ENCODE assay signal across 22 cellular contexts in the genomic region with DNA sequence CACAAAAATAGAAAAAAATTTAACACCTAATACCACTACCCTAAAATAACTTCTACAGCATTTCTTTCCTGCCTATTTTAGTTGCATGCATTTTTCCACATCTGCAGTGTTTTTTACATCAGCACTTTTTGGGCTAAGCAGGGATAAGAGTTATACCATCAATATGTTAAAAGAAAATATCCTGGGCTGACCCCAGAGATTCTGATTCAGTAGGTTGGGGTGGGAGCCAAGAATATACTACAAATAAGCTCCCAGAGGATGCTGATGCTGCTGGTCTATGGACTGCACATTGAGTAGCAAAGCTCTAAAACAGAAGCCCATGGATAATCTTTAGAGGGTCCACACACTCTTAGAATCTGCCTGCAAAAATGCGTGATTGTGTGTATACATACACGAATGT. TPM values are rescaled to one million over a fixed set of nuclear protein-coding genes. Genes with fewer than 3 reads are reported as not detected.
DNase-seq lines count a peak whose midpoint lies in the region; ATAC-seq and TF ChIP-seq lines count a peak whose summit lies in the region.
"Had no signal": no experiment of that assay in that cellular context is flagged by ENCODE, and none has a peak within 500 bp of the region (broad histone marks: within the 10 kb centered on the region; RNA-seq: fewer than 3 reads in every experiment).

No MANE protein-coding gene starts in this region.

- H3K27ac Mint-ChIP-seq in activated CD4-positive, alpha-beta T cell treated with anti-CD3 and anti-CD28 coated beads, Interleukin-2, amount 10 ng/mL, durations not matched to agents 24 days and 14 days, result peak overlapping the region; percentile 78
- peak overlapping the region; percentile 76 to 79 for H3K27ac Mint-ChIP-seq in T-cell
- peak overlapping the region; percentile 26 for H3K27ac Mint-ChIP-seq in stimulated activated memory B cell treated with anti-CD40 and anti-IgM and Interleukin-4, amounts not matched to agents 10 μg/mL and 1 μg/mL and 100 μg/mL, for 72 hours
- H3K27ac Mint-ChIP-seq: nephron progenitor cell had no signal

- CTCF ChIA-PET in T-cell (lab: Charles Lee), result interaction anchor here in 1 of 2 donors (0.6 to 1.2 kb wide), 2 partner anchors 13 to 89 kb away, joined by 3 read pairs; no protein-coding TSS in a partner anchor

- 91 to 95% methylated on average over 2 of the region's 2 CpGs for WGBS in aorta, 2 donors

- peaks cover 3 to 17% of the 10 kb centered on the region in 2 donors for H3K36me3 ChIP-seq in aorta (ENCODE audit: control insufficient read depth in 1 of 2, insufficient read depth in 2 of 2, low read length in 1 of 2)

- no peak for TF ChIP-seq CTCF in cardiac fibroblast (IDR thresholded peaks at IDR 0.05; ENCODE audit: low read depth, low read length)

- TF ChIP-seq POLR2A in GM18505 (IDR thresholded peaks at IDR 0.05; ENCODE audit: borderline replicate concordance, extremely low read depth, insufficient read depth, insufficient read length), result no peak

- H3K9me3 Mint-ChIP-seq in activated CD4-positive, alpha-beta T cell treated with anti-CD3 and anti-CD28 coated beads, Interleukin-2, amount 10 ng/mL, durations not matched to agents 24 days and 14 days, result peaks cover 3% of the 10 kb centered on the region
- no peaks in the 10 kb centered on the region for H3K9me3 Mint-ChIP-seq in T-cell
- H3K9me3 Mint-ChIP-seq in stimulated activated memory B cell treated with anti-CD40 and anti-IgM and Interleukin-4, amounts not matched to agents 10 μg/mL and 1 μg/mL and 100 μg/mL, for 72 hours, result no peaks in the 10 kb centered on the region
- H3K9me3 Mint-ChIP-seq: nephron progenitor cell had no signal

- intact Hi-C loops in activated CD4-positive, alpha-beta T cell treated with anti-CD3 and anti-CD28 coated beads, Interleukin-2, amount 10 ng/mL, durations not matched to agents 24 days and 14 days (cut with micrococcal nuclease), result loop anchor here (1.0 to 2.0 kb wide), 5 partner anchors 12 to 90 kb away; a partner anchor contains a TSS
- intact Hi-C loops in aorta (cut with DNase I), result loop anchor here in 1 of 2 donors (10.0 kb wide), 2 partner anchors 306 to 386 kb away; a partner anchor contains a TSS

- no peak overlapping the region for H3K4me3 ChIP-seq in cardiac fibroblast (replicated peaks in 1 of 2; ENCODE audit: low read depth in 2 of 2, low read length in 2 of 2)
- no peak overlapping the region for H3K4me3 ChIP-seq in aorta (ENCODE audit: low read length in 2 of 2)
- H3K4me3 ChIP-seq: A549, colonic mucosa, tibial nerve had no signal

- peaks cover 78% of the 10 kb centered on the region for H3K36me3 Mint-ChIP-seq in activated CD4-positive, alpha-beta T cell treated with anti-CD3 and anti-CD28 coated beads, Interleukin-2, amount 10 ng/mL, durations not matched to agents 24 days and 14 days (ENCODE audit: low read depth)
- peaks cover 73% of the 10 kb centered on the region for H3K36me3 Mint-ChIP-seq in T-cell
- H3K36me3 Mint-ChIP-seq in stimulated activated memory B cell treated with anti-CD40 and anti-IgM and Interleukin-4, amounts not matched to agents 10 μg/mL and 1 μg/mL and 100 μg/mL, for 72 hours, result peaks cover 40% of the 10 kb centered on the region

- peaks cover 73% of the 10 kb centered on the region for H3K4me1 Mint-ChIP-seq in activated CD4-positive, alpha-beta T cell treated with anti-CD3 and anti-CD28 coated beads, Interleukin-2, amount 10 ng/mL, durations not matched to agents 24 days and 14 days
- H3K4me1 Mint-ChIP-seq in T-cell, result peaks cover 43 to 75% (median 74%) of the 10 kb centered on the region in 3 donors
- peaks cover 26% of the 10 kb centered on the region for H3K4me1 Mint-ChIP-seq in stimulated activated memory B cell treated with anti-CD40 and anti-IgM and Interleukin-4, amounts not matched to agents 10 μg/mL and 1 μg/mL and 100 μg/mL, for 72 hours
- H3K4me1 Mint-ChIP-seq: nephron progenitor cell had no signal

- no peak for DNase-seq in activated CD4-positive, alpha-beta T cell treated with anti-CD3 and anti-CD28 coated beads, Interleukin-2, amount 10 ng/mL, durations not matched to agents 24 days and 14 days
- DNase-seq in activated CD4-positive, alpha-beta T cell treated with anti-CD3 and anti-CD28 coated beads for 4 hours, result no peak
- DNase-seq in T-cell (no peak), cardiac fibroblast (ENCODE audit: low read depth in 2 of 2) (peak; percentile 27 to 44), NCI-H2107 (lab: John Stamatoyannopoulos, UW) (no peak), aorta (no peak)
- DNase-seq: activated gamma-delta T cell; colonic mucosa; left colon; NCI-H1694; NCI-H345; nephron progenitor cell; stimulated activated CD4-positive, alpha-beta T cell treated with anti-CD3 and anti-CD28 coated beads, Interleukin-4, amount 100 ng/mL, for 4 hours had no signal

- peak overlapping the region; percentile 55 for H3K4me3 Mint-ChIP-seq in activated CD4-positive, alpha-beta T cell treated with anti-CD3 and anti-CD28 coated beads, Interleukin-2, amount 10 ng/mL, durations not matched to agents 24 days and 14 days
- H3K4me3 Mint-ChIP-seq in T-cell, result no peak overlapping the region
- H3K4me3 Mint-ChIP-seq in stimulated activated memory B cell treated with anti-CD40 and anti-IgM and Interleukin-4, amounts not matched to agents 10 μg/mL and 1 μg/mL and 100 μg/mL, for 72 hours, result no peak overlapping the region
- H3K4me3 Mint-ChIP-seq: CD14-positive monocyte, nephron progenitor cell had no signal

- POLR2A ChIA-PET in T-cell (lab: Charles Lee), result no interaction called here

- ATAC-seq in T-cell (replicated peaks in 1 of 4) (no peak), GM18505 (IDR thresholded peaks at IDR 0.05; ENCODE audit: unreplicated experiment) (no peak), aorta (ENCODE audit: low FRiP score) (no peak)
- ATAC-seq in stimulated activated memory B cell treated with anti-CD40 and anti-IgM and Interleukin-4, amounts not matched to agents 10 μg/mL and 1 μg/mL and 100 μg/mL, for 72 hours, result no peak
- ATAC-seq: A549, left colon had no signal

- no peaks in the 10 kb centered on the region for H3K9me3 ChIP-seq in aorta (ENCODE audit: control insufficient read depth, low read length)
- H3K9me3 ChIP-seq: A549, colonic mucosa, tibial nerve had no signal

- H3K4me1 ChIP-seq in aorta (ENCODE audit: control insufficient read depth in 1 of 2, insufficient read depth in 2 of 2, low read length in 2 of 2), result peaks cover 4 to 12% of the 10 kb centered on the region in 2 donors

- no peaks in the 10 kb centered on the region for H3K27me3 Mint-ChIP-seq in activated CD4-positive, alpha-beta T cell treated with anti-CD3 and anti-CD28 coated beads, Interleukin-2, amount 10 ng/mL, durations not matched to agents 24 days and 14 days
- no peaks in the 10 kb centered on the region for H3K27me3 Mint-ChIP-seq in T-cell
- H3K27me3 Mint-ChIP-seq in stimulated activated memory B cell treated with anti-CD40 and anti-IgM and Interleukin-4, amounts not matched to agents 10 μg/mL and 1 μg/mL and 100 μg/mL, for 72 hours, result no peaks in the 10 kb centered on the region

- no peak overlapping the region for H3K27ac ChIP-seq in aorta (ENCODE audit: low read depth in 1 of 2, low read length in 2 of 2)
- H3K27ac ChIP-seq: A549, tibial nerve had no signal

- H3K27me3 ChIP-seq in aorta (ENCODE audit: control insufficient read depth in 1 of 2, insufficient read depth in 2 of 2, low read length in 1 of 2), result no peaks in the 10 kb centered on the region
- H3K27me3 ChIP-seq: colonic mucosa, tibial nerve had no signal

RNA-seq across cellular contexts. Expression of a gene that starts 14.8 kb away (rescaled TPM):
- total RNA-seq in activated CD4-positive, alpha-beta T cell treated with anti-CD3 and anti-CD28 coated beads, Interleukin-2, amount 10 ng/mL, durations not matched to agents 24 days and 14 days, result 16.5 and 16.8 TPM in 2 replicates
- 10 to 100 TPM; 24.6 to 46.3 (median 35.0) TPM for total RNA-seq in T-cell
- total RNA-seq in aorta, result 10 to 100 TPM; 75.5 to 91.8 TPM
- polyA plus RNA-seq in aorta, result 10 to 100 TPM; 15.9 to 27.9 TPM

RNA-seq across cellular contexts. Expression of a gene that starts 37.6 kb away (rescaled TPM):
- total RNA-seq in activated CD4-positive, alpha-beta T cell treated with anti-CD3 and anti-CD28 coated beads, Interleukin-2, amount 10 ng/mL, durations not matched to agents 24 days and 14 days, result 15.2 TPM in 2 replicates
- total RNA-seq in T-cell (10 to 100 TPM in 1 of 5 donors, 1 to 10 TPM in 4; 2.0 to 14.7 (median 3.7) TPM), aorta (1 to 10 TPM; 1.4 to 2.8 TPM)
- 1 to 10 TPM in 1 of 2 donors, not detected in 1; 2.9 TPM for polyA plus RNA-seq in aorta
- total RNA-seq: MCF 10A, pulmonary artery endothelial cell, RPMI7951 had no signal
- polyA plus RNA-seq: A549 had no signal

RNA-seq across cellular contexts. Expression of a gene that starts 46.5 kb away (rescaled TPM):
- total RNA-seq in activated CD4-positive, alpha-beta T cell treated with anti-CD3 and anti-CD28 coated beads, Interleukin-2, amount 10 ng/mL, durations not matched to agents 24 days and 14 days, result 0.05 TPM in 1 of 2 replicates, not detected in the other
- total RNA-seq in T-cell, result under 1 TPM in 2 of 5 donors, not detected in 3; 0.08 to 0.28 TPM
- total RNA-seq in aorta, result under 1 TPM; 0.26 to 0.63 TPM
- polyA plus RNA-seq in aorta, result not detected
- total RNA-seq: activated CD8-positive, alpha-beta memory T cell treated with anti-CD3 and anti-CD28 coated beads for 36 hours; MCF 10A; pulmonary artery endothelial cell; RPMI7951; tibial nerve had no signal
- polyA plus RNA-seq: A549 had no signal

Comparison
In these comparisons a context has a peak if more than half of its experiments do, and no peak if none do; other contexts are left out.
1. DNase-seq: peak in cardiac fibroblast (2 of 2); none in activated CD4-positive, alpha-beta T cell treated with anti-CD3 and anti-CD28 coated beads, Interleukin-2, amount 10 ng/mL, durations not matched to agents 24 days and 14 days (single experiment), activated CD4-positive, alpha-beta T cell treated with anti-CD3 and anti-CD28 coated beads for 4 hours (0 of 2), T-cell (0 of 34), NCI-H2107 (single experiment) and aorta (0 of 2).
2. H3K27ac Mint-ChIP-seq: peak in every context shown above with its lines; median percentile 78 in activated CD4-positive, alpha-beta T cell treated with anti-CD3 and anti-CD28 coated beads, Interleukin-2, amount 10 ng/mL, durations not matched to agents 24 days and 14 days; 78 in T-cell; 26 in stimulated activated memory B cell treated with anti-CD40 and anti-IgM and Interleukin-4, amounts not matched to agents 10 μg/mL and 1 μg/mL and 100 μg/mL, for 72 hours.